Comparison of ENCODE assay signal across 8 cellular contexts in the genomic region with DNA sequence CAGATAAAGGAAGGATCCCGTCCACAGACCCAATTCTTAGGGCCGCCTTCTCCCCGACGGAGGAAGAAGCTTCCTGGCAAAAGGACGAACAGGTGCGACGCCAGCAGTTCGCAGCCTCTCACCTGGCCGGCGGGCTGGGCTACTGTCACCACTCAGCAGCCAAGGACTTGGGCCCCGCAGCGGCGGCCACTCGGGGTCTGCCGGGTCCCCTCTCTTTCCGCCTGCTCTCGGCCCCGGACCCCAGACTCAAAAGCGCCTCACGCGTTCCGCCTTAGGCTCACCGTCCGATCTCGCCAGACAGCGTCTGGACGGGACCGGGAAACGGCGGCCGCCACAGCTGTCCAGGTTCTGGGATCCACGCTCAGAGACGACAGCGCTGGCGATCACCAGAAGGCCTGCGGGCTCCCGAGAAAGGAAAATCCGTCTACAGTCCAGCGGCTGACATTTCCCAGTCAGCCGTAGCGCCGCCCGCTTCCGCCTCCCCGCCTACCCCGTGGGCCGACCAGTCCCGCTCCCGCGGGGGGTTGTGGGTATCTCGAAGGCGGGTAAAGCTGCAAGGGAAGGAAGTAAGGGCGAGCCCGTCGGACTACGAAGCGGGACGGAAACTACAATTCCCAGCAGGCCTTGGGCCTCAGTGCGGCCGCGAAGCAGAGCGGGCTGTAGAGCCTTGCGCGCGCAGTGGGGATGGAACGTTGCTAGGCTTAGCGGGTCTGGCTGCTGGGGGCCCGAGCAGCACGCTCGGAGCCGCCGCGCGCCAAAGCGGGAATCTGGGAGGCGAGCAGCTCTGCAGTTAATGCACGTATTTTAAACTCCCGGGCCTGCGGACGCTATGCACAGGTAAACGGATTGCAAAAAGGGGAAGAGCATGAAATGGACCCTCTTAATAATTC. TPM values are rescaled to one million over a fixed set of nuclear protein-coding genes. Genes with fewer than 3 reads are reported as not detected.
DNase-seq lines count a peak whose midpoint lies in the region; TF ChIP-seq lines count a peak whose summit lies in the region.

LMBRD2 (minus strand) TSS at position 454 of the 890 bp plus-strand sequence. CDS start 8,538 bp downstream, outside the sequence.
SKP2 (plus strand) TSS at position 678 of the 890 bp plus-strand sequence; CDS start at position 830, 152 bp downstream.

- H3K27me3 ChIP-seq in HAP-1 (ENCODE audit: low read depth) (no peaks in the 10 kb centered on the region), MM.1S (replicated peaks; ENCODE audit: insufficient read depth, low read length) (no peaks in the 10 kb centered on the region), neural cell (ENCODE audit: insufficient read depth, low read depth, low read length) (no peaks in the 10 kb centered on the region), stomach (no peaks in the 10 kb centered on the region)

- H3K4me2 ChIP-seq in MM.1S (ENCODE audit: low read depth, low read length) (peak within 1 kb of the TSS; percentile 94), neural cell (ENCODE audit: low read length) (peak within 1 kb of the TSS; percentile 97)

- DNase-seq in HAP-1 (ENCODE audit: low spot score in 2 of 2): peak; percentile 98
- peak; percentile 98 for DNase-seq in MM.1S
- DNase-seq in SIG-M5 (lab: John Stamatoyannopoulos, UW): peak; percentile 90
- DNase-seq in activated gamma-delta T cell (lab: John Stamatoyannopoulos, UW): peak; percentile 88
- peak; percentile 98 for DNase-seq in fibroblast of villous mesenchyme (ENCODE audit: low read depth)
- DNase-seq in stomach: peak; percentile 96

- H3K9me2 ChIP-seq in MM.1S (replicated peaks; ENCODE audit: insufficient read depth, low read length) (no peaks in the 10 kb centered on the region), neural cell (ENCODE audit: insufficient read depth, low read length) (no peaks in the 10 kb centered on the region)

- in situ Hi-C loops in HAP-1 (cut with MboI; ENCODE audit: low sequenced_read_pairs): loop anchor here (5.0 kb wide), 1 partner anchor 74 kb away; no protein-coding TSS in a partner anchor

- H3K36me3 ChIP-seq in ES-I3 (ENCODE audit: insufficient read depth, low read length) (peaks cover 5% of the 10 kb centered on the region), HAP-1 (replicated peaks) (peaks cover 33% of the 10 kb centered on the region), MM.1S (replicated peaks; ENCODE audit: insufficient read depth, low read length) (no peaks in the 10 kb centered on the region), neural cell (ENCODE audit: insufficient read depth, low read length) (no peaks in the 10 kb centered on the region), stomach (peaks cover 0 to 18% (median 17%) of the 10 kb centered on the region in 4 donors)

- H2AFZ ChIP-seq in MM.1S (ENCODE audit: low read length): peak within 1 kb of the TSS; percentile 89
- H2AFZ ChIP-seq in neural cell (ENCODE audit: low read depth, low read length): peak within 1 kb of the TSS; percentile 73

- H3K79me2 ChIP-seq in MM.1S (ENCODE audit: low read length) (peaks cover 93% of the 10 kb centered on the region), neural cell (replicated peaks; ENCODE audit: insufficient read depth, low read length) (peaks cover 43% of the 10 kb centered on the region)

- TF ChIP-seq CTCF in MM.1S (IDR thresholded peaks at IDR 0.05; ENCODE audit: low read length) (no peak), fibroblast of villous mesenchyme (IDR thresholded peaks at IDR 0.05; ENCODE audit: insufficient read depth, low read depth, low read length) (no peak), neural cell (IDR thresholded peaks at IDR 0.05; ENCODE audit: poor library complexity, severe bottlenecking) (peak; percentile 31), stomach (IDR thresholded peaks at IDR 0.05) (peak in 1 of 7 experiments; percentile 24)

- H3K27ac ChIP-seq in MM.1S (ENCODE audit: low read length): peak within 1 kb of the TSS; percentile 63; the same call in 1 of the 2 replicates
- peak within 1 kb of the TSS; percentile 89 for H3K27ac ChIP-seq in neural cell (ENCODE audit: low read length)
- H3K27ac ChIP-seq in stomach: peak within 1 kb of the TSS; percentile 84 to 93 (median 91)

- H3K4me3 ChIP-seq in HAP-1 (peak within 1 kb of the TSS; percentile 85), MM.1S (ENCODE audit: low read length) (peak within 1 kb of the TSS; percentile 92), fibroblast of villous mesenchyme (ENCODE audit: low read depth, low read length) (peak within 1 kb of the TSS; percentile 92), neural cell (ENCODE audit: low read length) (peak within 1 kb of the TSS; percentile 76), stomach (peak within 1 kb of the TSS; percentile 84 to 91 (median 88))

- H3F3A ChIP-seq in MM.1S (ENCODE audit: insufficient read depth, low read length) (peaks cover 5% of the 10 kb centered on the region; the same call in 1 of the 2 replicates), neural cell (ENCODE audit: insufficient read depth, low read length, poor library complexity, severe bottlenecking) (no peaks in the 10 kb centered on the region)

- H3K9ac ChIP-seq in ES-I3 (ENCODE audit: low read depth, low read length): peak within 1 kb of the TSS; percentile 98
- peak within 1 kb of the TSS; percentile 89 for H3K9ac ChIP-seq in MM.1S (ENCODE audit: low read length)
- H3K9ac ChIP-seq in neural cell (ENCODE audit: low read length): peak within 1 kb of the TSS; percentile 88

- H3K9me3 ChIP-seq in ES-I3 (ENCODE audit: control insufficient read depth, insufficient read depth, low read length) (no peaks in the 10 kb centered on the region), HAP-1 (no peaks in the 10 kb centered on the region), MM.1S (replicated peaks; ENCODE audit: insufficient read depth, low read length) (no peaks in the 10 kb centered on the region), neural cell (ENCODE audit: low read length) (no peaks in the 10 kb centered on the region), stomach (no peaks in the 10 kb centered on the region)

- TF ChIP-seq POLR2A in stomach (IDR thresholded peaks at IDR 0.05): no peak

- 0 to 1% (median 0%) methylated on average over 68 to 81 of the region's 81 CpGs for WGBS in stomach, 5 donors

- TF ChIP-seq RAD21 in neural cell (conservative IDR thresholded peaks at IDR 0.05): no peak

- H4K20me1 ChIP-seq in MM.1S (ENCODE audit: insufficient read depth, low read length) (no peaks in the 10 kb centered on the region), neural cell (ENCODE audit: insufficient read depth) (no peaks in the 10 kb centered on the region)

- TF ChIP-seq EP300 in neural cell (conservative IDR thresholded peaks at IDR 0.05; ENCODE audit: poor library complexity, severe bottlenecking) (peak; percentile 47), stomach (IDR thresholded peaks at IDR 0.05) (no peak)

- intact Hi-C loops in stomach (cut with DNase I; ENCODE audit: low total_unique reads): no loop called here

- H3K4me1 ChIP-seq in ES-I3 (ENCODE audit: insufficient read depth, low read length): 0 out of 2 replicates have a peak, but pooled peaks cover 3% of the 10 kb centered on the region
- peaks cover 12% of the 10 kb centered on the region for H3K4me1 ChIP-seq in HAP-1
- peaks cover 11% of the 10 kb centered on the region for H3K4me1 ChIP-seq in MM.1S (ENCODE audit: low read length)
- peaks cover 16 to 74% (median 47%) of the 10 kb centered on the region in 4 donors for H3K4me1 ChIP-seq in stomach

TF ChIP-seq in neural cell, 6 proteins besides CTCF, POLR2A, EP300 and RAD21:
- TF ChIP-seq SMC3 (conservative IDR thresholded peaks at IDR 0.05; ENCODE audit: poor library complexity) (no peak), EZH2 (IDR thresholded peaks at IDR 0.05; ENCODE audit: borderline replicate concordance, insufficient read depth, low read length, poor library complexity, severe bottlenecking) (no peak), REST (IDR thresholded peaks at IDR 0.05; ENCODE audit: borderline replicate concordance) (peak; percentile 68), TAF1 (IDR thresholded peaks at IDR 0.05; ENCODE audit: low read depth) (peak; percentile 10), MXI1 (conservative IDR thresholded peaks at IDR 0.05; ENCODE audit: poor library complexity, severe bottlenecking) (peak; percentile 89), POLR2AphosphoS5 (IDR thresholded peaks at IDR 0.05) (peak; percentile 85)

RNA-seq across cellular contexts. Expression of gene LMBRD2, which starts in this region (rescaled TPM):
- total RNA-seq in fibroblast of villous mesenchyme (12.9 and 23.7 TPM in 2 replicates), stomach (100 to 1,000 TPM in 1 of 5 donors, 10 to 100 TPM in 2, 1 to 10 TPM in 1, under 1 TPM in 1; 0.58 to 122 (median 10.3) TPM)
- polyA plus RNA-seq in neural cell (22.7 and 25.7 TPM in 2 replicates), stomach (1 to 10 TPM; 1.4 to 2.7 (median 1.7) TPM)
- polyA minus RNA-seq in neural cell: 60.9 and 64.2 TPM in 2 replicates

RNA-seq across cellular contexts. Expression of gene SKP2, which starts in this region (rescaled TPM):
- total RNA-seq in fibroblast of villous mesenchyme (36.7 and 142 TPM in 2 replicates), stomach (10 to 100 TPM in 4 of 5 donors, 1 to 10 TPM in 1; 4.3 to 25.7 (median 20.3) TPM)
- polyA plus RNA-seq in neural cell (26.0 and 26.7 TPM in 2 replicates), stomach (1 to 10 TPM; 2.4 to 4.2 (median 2.9) TPM)
- 27.3 and 34.0 TPM in 2 replicates for polyA minus RNA-seq in neural cell

Comparison
In these comparisons a context has a peak if more than half of its experiments do, and no peak if none do; other contexts are left out.
1. Peak in every context shown above with its lines: DNase-seq, H3K4me3 ChIP-seq and H3K27ac ChIP-seq.